ENCODE assay signal across 8 cellular contexts in genomic region chr18:3129053-3129864, GRCh38.
DNase-seq lines count a peak whose midpoint lies in the region; ATAC-seq and TF ChIP-seq lines count a peak whose summit lies in the region.

No MANE protein-coding gene starts in this region.

- DNase-seq in COR-L47 (lab: John Stamatoyannopoulos, UW) (peak; percentile 54), HPDE6-E6E7 (ENCODE audit: extremely low spot score) (peak; percentile 68), RKO (ENCODE audit: low spot score) (peak; percentile 75), activated T-helper 1 cell treated with Interleukin-2 at 50 U/mL for 16 hours (ENCODE audit: low read depth) (peak; percentile 65), fibroblast of mammary gland (ENCODE audit: low read depth) (peak; percentile 83), neural crest cell (ENCODE audit: low read depth, low spot score) (peak; percentile 83)
- peak; percentile 71 to 82 for DNase-seq in stimulated activated naive CD8-positive, alpha-beta T cell treated with anti-CD3 and anti-CD28 coated beads, Interleukin-15, amount 100 ng/mL, for 72 hours

- no peaks in the 10 kb centered on the region for H3K27me3 Mint-ChIP-seq in neural crest cell (ENCODE audit: low read depth)
- H3K27me3 Mint-ChIP-seq in stimulated activated naive CD8-positive, alpha-beta T cell treated with anti-CD3 and anti-CD28 coated beads, Interleukin-15, amount 100 ng/mL, for 72 hours, result no peaks in the 10 kb centered on the region

- TF ChIP-seq CTCF in fibroblast of mammary gland (conservative IDR thresholded peaks at IDR 0.05; ENCODE audit: control insufficient read depth, insufficient read depth, low read depth, low read length) (peak; percentile 91), neural crest cell (conservative IDR thresholded peaks at IDR 0.05) (peak; percentile 91)

- H3K9me3 Mint-ChIP-seq in neural crest cell, result peaks cover 7% of the 10 kb centered on the region
- no peaks in the 10 kb centered on the region for H3K9me3 Mint-ChIP-seq in stimulated activated naive CD8-positive, alpha-beta T cell treated with anti-CD3 and anti-CD28 coated beads, Interleukin-15, amount 100 ng/mL, for 72 hours

- H3K4me3 Mint-ChIP-seq in neural crest cell, result no peak overlapping the region
- H3K4me3 Mint-ChIP-seq in stimulated activated naive CD8-positive, alpha-beta T cell treated with anti-CD3 and anti-CD28 coated beads, Interleukin-15, amount 100 ng/mL, for 72 hours, result no peak overlapping the region

- H3K27ac Mint-ChIP-seq in neural crest cell (ENCODE audit: unreplicated experiment), result peak overlapping the region; percentile 9
- H3K27ac Mint-ChIP-seq in stimulated activated naive CD8-positive, alpha-beta T cell treated with anti-CD3 and anti-CD28 coated beads, Interleukin-15, amount 100 ng/mL, for 72 hours, result peak overlapping the region in 1 of 2 donors; percentile 24

- no peak overlapping the region for H3K4me3 ChIP-seq in fibroblast of mammary gland (ENCODE audit: control insufficient read depth, low read depth, low read length)

- peaks cover 6% of the 10 kb centered on the region for H3K4me1 Mint-ChIP-seq in neural crest cell
- H3K4me1 Mint-ChIP-seq in stimulated activated naive CD8-positive, alpha-beta T cell treated with anti-CD3 and anti-CD28 coated beads, Interleukin-15, amount 100 ng/mL, for 72 hours, result peaks cover 10% of the 10 kb centered on the region

- H3K36me3 Mint-ChIP-seq in neural crest cell (ENCODE audit: low read depth), result no peaks in the 10 kb centered on the region

- ATAC-seq in GM19468 (IDR thresholded peaks at IDR 0.05; ENCODE audit: extremely low read depth, unreplicated experiment), result peak; percentile 72
- peak; percentile 100 for ATAC-seq in stimulated activated naive CD8-positive, alpha-beta T cell treated with anti-CD3 and anti-CD28 coated beads, Interleukin-15, amount 100 ng/mL, for 72 hours
